Comparison of ENCODE assay signal across 7 cellular contexts in genomic region chr20:9575836-9576235, GRCh38.
"Had no signal": no experiment of that assay in that cellular context is flagged by ENCODE, and none has a peak within 500 bp of the region (broad histone marks: within the 10 kb centered on the region; RNA-seq: fewer than 3 reads in every experiment).

No MANE protein-coding gene starts in this region.

- H3K4me3 ChIP-seq: GM23338, K562 had no signal

- DNase-seq: H7, HCEC 1CT, IMR-90, KG1 had no signal

- FAIRE-seq: HTR-8/SVneo, K562 had no signal
